Comparison of ENCODE assay signal across 1 cellular context in the genomic region with DNA sequence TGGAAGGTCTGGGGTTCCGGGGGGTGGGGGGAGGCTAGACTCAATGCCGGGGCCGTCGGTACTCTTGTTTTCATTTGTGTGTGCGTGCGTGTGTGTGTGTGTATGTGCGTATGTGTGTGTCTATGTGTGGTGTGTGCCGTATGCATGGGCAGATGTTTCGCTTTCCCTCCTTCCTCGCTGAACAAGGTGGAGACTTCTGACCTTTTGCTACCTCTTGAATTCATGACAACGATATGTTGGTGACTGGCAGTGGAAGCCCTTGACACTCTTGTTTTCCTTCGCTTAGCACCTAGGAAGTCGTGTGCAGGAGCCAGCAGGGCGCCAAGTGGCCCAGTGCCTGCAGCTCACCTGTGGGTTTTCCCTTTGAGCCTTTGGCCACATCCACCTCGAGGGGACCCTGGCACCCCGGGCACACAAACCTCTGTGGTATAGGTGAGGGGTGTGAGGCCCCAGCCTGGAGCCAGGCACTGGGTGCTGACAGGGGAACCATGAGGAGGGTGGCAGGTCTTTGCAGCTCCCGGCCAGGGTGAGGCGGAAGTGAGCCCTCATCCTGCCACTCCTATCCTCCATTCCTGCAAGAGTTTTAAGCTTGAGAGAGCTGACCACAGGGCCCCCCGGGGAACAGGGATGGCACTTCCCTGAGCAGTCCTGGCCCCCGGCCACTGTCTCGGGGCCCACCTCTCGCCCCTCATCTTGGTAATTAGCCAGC.
TF ChIP-seq lines count a peak whose summit lies in the region.

No MANE protein-coding gene starts in this region.

TF ChIP-seq in K562, 482 proteins besides CTCF, POLR2A, EP300 and RAD21 (continued from another document and continues in another):
- TF ChIP-seq, protein P1, sequence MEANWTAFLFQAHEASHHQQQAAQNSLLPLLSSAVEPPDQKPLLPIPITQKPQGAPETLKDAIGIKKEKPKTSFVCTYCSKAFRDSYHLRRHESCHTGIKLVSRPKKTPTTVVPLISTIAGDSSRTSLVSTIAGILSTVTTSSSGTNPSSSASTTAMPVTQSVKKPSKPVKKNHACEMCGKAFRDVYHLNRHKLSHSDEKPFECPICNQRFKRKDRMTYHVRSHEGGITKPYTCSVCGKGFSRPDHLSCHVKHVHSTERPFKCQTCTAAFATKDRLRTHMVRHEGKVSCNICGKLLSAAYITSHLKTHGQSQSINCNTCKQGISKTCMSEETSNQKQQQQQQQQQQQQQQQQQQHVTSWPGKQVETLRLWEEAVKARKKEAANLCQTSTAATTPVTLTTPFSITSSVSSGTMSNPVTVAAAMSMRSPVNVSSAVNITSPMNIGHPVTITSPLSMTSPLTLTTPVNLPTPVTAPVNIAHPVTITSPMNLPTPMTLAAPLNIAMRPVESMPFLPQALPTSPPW (CRISPR knock-in tag; IDR thresholded peaks at IDR 0.05), result no peak
- no peak for TF ChIP-seq ZEB2 (IDR thresholded peaks at IDR 0.05)
- no peak for TF ChIP-seq TAL1 (IDR thresholded peaks at IDR 0.05)
- no peak for TF ChIP-seq NFE2 (IDR thresholded peaks at IDR 0.05; ENCODE audit: low read depth)
- no peak for TF ChIP-seq PRMT5 (CRISPR knock-in tag; IDR thresholded peaks at IDR 0.05)
- no peak for TF ChIP-seq FOS (IDR thresholded peaks at IDR 0.05; ENCODE audit: extremely low read depth, insufficient read length)
- TF ChIP-seq, protein P2, sequence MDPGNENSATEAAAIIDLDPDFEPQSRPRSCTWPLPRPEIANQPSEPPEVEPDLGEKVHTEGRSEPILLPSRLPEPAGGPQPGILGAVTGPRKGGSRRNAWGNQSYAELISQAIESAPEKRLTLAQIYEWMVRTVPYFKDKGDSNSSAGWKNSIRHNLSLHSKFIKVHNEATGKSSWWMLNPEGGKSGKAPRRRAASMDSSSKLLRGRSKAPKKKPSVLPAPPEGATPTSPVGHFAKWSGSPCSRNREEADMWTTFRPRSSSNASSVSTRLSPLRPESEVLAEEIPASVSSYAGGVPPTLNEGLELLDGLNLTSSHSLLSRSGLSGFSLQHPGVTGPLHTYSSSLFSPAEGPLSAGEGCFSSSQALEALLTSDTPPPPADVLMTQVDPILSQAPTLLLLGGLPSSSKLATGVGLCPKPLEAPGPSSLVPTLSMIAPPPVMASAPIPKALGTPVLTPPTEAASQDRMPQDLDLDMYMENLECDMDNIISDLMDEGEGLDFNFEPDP (CRISPR knock-in tag; IDR thresholded peaks at IDR 0.05), result no peak
- TF ChIP-seq RBM39 (optimal IDR thresholded peaks at IDR 0.05; ENCODE audit: low read depth, low read length), result no peak
- TF ChIP-seq SMARCA4 (IDR thresholded peaks at IDR 0.05), result no peak
- TF ChIP-seq ZNF384 (IDR thresholded peaks at IDR 0.05; ENCODE audit: low read depth, low read length), result no peak
- TF ChIP-seq SMC3 (conservative IDR thresholded peaks at IDR 0.05; ENCODE audit: insufficient read depth, low read depth, low read length), result peak; percentile 31; the same call in 1 of the 2 replicates
- TF ChIP-seq NFE2L1 (tag; IDR thresholded peaks at IDR 0.05; ENCODE audit: borderline replicate concordance, low read depth), result no peak
- TF ChIP-seq TBL1XR1 (IDR thresholded peaks at IDR 0.05; ENCODE audit: low read length in 2 of 2), result peak in 1 of 2 experiments; percentile 55; a peak in 1 of 4 replicates
- TF ChIP-seq ZNF232 (CRISPR knock-in tag; IDR thresholded peaks at IDR 0.05), result no peak
- TF ChIP-seq, protein P3, sequence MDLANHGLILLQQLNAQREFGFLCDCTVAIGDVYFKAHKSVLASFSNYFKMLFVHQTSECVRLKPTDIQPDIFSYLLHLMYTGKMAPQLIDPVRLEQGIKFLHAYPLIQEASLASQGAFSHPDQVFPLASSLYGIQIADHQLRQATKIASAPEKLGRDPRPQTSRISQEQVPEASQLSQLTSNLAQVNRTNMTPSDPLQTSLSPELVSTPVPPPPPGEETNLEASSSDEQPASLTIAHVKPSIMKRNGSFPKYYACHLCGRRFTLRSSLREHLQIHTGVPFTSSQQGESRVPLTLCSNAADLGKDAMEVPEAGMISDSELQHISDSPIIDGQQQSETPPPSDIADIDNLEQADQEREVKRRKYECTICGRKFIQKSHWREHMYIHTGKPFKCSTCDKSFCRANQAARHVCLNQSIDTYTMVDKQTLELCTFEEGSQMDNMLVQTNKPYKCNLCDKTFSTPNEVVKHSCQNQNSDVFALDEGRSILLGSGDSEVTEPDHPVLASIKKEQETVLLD (IDR thresholded peaks at IDR 0.05), result no peak
- TF ChIP-seq, protein P4, sequence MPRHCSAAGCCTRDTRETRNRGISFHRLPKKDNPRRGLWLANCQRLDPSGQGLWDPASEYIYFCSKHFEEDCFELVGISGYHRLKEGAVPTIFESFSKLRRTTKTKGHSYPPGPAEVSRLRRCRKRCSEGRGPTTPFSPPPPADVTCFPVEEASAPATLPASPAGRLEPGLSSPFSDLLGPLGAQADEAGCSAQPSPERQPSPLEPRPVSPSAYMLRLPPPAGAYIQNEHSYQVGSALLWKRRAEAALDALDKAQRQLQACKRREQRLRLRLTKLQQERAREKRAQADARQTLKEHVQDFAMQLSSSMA (CRISPR knock-in tag; IDR thresholded peaks at IDR 0.05), result no peak
- TF ChIP-seq SIRT6 (IDR thresholded peaks at IDR 0.05; ENCODE audit: low read depth, low read length), result no peak
- no peak for TF ChIP-seq POLR2H (tag; IDR thresholded peaks at IDR 0.05; ENCODE audit: low read depth)
- TF ChIP-seq CCNT2 (IDR thresholded peaks at IDR 0.05; ENCODE audit: borderline replicate concordance, extremely low read depth, insufficient read length, low read depth, low read length), result no peak
- TF ChIP-seq, protein P5, sequence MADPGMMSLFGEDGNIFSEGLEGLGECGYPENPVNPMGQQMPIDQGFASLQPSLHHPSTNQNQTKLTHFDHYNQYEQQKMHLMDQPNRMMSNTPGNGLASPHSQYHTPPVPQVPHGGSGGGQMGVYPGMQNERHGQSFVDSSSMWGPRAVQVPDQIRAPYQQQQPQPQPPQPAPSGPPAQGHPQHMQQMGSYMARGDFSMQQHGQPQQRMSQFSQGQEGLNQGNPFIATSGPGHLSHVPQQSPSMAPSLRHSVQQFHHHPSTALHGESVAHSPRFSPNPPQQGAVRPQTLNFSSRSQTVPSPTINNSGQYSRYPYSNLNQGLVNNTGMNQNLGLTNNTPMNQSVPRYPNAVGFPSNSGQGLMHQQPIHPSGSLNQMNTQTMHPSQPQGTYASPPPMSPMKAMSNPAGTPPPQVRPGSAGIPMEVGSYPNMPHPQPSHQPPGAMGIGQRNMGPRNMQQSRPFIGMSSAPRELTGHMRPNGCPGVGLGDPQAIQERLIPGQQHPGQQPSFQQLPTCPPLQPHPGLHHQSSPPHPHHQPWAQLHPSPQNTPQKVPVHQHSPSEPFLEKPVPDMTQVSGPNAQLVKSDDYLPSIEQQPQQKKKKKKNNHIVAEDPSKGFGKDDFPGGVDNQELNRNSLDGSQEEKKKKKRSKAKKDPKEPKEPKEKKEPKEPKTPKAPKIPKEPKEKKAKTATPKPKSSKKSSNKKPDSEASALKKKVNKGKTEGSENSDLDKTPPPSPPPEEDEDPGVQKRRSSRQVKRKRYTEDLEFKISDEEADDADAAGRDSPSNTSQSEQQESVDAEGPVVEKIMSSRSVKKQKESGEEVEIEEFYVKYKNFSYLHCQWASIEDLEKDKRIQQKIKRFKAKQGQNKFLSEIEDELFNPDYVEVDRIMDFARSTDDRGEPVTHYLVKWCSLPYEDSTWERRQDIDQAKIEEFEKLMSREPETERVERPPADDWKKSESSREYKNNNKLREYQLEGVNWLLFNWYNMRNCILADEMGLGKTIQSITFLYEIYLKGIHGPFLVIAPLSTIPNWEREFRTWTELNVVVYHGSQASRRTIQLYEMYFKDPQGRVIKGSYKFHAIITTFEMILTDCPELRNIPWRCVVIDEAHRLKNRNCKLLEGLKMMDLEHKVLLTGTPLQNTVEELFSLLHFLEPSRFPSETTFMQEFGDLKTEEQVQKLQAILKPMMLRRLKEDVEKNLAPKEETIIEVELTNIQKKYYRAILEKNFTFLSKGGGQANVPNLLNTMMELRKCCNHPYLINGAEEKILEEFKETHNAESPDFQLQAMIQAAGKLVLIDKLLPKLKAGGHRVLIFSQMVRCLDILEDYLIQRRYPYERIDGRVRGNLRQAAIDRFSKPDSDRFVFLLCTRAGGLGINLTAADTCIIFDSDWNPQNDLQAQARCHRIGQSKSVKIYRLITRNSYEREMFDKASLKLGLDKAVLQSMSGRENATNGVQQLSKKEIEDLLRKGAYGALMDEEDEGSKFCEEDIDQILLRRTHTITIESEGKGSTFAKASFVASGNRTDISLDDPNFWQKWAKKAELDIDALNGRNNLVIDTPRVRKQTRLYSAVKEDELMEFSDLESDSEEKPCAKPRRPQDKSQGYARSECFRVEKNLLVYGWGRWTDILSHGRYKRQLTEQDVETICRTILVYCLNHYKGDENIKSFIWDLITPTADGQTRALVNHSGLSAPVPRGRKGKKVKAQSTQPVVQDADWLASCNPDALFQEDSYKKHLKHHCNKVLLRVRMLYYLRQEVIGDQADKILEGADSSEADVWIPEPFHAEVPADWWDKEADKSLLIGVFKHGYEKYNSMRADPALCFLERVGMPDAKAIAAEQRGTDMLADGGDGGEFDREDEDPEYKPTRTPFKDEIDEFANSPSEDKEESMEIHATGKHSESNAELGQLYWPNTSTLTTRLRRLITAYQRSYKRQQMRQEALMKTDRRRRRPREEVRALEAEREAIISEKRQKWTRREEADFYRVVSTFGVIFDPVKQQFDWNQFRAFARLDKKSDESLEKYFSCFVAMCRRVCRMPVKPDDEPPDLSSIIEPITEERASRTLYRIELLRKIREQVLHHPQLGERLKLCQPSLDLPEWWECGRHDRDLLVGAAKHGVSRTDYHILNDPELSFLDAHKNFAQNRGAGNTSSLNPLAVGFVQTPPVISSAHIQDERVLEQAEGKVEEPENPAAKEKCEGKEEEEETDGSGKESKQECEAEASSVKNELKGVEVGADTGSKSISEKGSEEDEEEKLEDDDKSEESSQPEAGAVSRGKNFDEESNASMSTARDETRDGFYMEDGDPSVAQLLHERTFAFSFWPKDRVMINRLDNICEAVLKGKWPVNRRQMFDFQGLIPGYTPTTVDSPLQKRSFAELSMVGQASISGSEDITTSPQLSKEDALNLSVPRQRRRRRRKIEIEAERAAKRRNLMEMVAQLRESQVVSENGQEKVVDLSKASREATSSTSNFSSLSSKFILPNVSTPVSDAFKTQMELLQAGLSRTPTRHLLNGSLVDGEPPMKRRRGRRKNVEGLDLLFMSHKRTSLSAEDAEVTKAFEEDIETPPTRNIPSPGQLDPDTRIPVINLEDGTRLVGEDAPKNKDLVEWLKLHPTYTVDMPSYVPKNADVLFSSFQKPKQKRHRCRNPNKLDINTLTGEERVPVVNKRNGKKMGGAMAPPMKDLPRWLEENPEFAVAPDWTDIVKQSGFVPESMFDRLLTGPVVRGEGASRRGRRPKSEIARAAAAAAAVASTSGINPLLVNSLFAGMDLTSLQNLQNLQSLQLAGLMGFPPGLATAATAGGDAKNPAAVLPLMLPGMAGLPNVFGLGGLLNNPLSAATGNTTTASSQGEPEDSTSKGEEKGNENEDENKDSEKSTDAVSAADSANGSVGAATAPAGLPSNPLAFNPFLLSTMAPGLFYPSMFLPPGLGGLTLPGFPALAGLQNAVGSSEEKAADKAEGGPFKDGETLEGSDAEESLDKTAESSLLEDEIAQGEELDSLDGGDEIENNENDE (IDR thresholded peaks at IDR 0.05; ENCODE audit: low read depth, low read length), result no peak
- no peak for TF ChIP-seq ZNF133 (CRISPR knock-in tag; IDR thresholded peaks at IDR 0.05)
- TF ChIP-seq FOXJ3 (CRISPR knock-in tag; IDR thresholded peaks at IDR 0.05), result no peak
- 0 out of 4 replicates have a peak, but pooled peaks of 1 of the 2 experiments have one; percentile 49 for TF ChIP-seq ETV6 (IDR thresholded peaks at IDR 0.05; ENCODE audit: borderline replicate concordance in 1 of 2, low read depth in 2 of 2, low read length in 1 of 2)
- no peak for TF ChIP-seq ETV6 (CRISPR knock-in tag; IDR thresholded peaks at IDR 0.05; ENCODE audit: borderline replicate concordance)
- TF ChIP-seq, protein P6, sequence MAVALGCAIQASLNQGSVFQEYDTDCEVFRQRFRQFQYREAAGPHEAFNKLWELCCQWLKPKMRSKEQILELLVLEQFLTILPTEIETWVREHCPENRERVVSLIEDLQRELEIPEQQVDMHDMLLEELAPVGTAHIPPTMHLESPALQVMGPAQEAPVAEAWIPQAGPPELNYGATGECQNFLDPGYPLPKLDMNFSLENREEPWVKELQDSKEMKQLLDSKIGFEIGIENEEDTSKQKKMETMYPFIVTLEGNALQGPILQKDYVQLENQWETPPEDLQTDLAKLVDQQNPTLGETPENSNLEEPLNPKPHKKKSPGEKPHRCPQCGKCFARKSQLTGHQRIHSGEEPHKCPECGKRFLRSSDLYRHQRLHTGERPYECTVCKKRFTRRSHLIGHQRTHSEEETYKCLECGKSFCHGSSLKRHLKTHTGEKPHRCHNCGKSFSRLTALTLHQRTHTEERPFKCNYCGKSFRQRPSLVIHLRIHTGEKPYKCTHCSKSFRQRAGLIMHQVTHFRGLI (CRISPR knock-in tag; IDR thresholded peaks at IDR 0.05), result no peak
- TF ChIP-seq NFIX (CRISPR knock-in tag; IDR thresholded peaks at IDR 0.05; ENCODE audit: low read depth), result no peak
- no peak for TF ChIP-seq FOXJ2 (tag; IDR thresholded peaks at IDR 0.05)
- TF ChIP-seq PTBP1 (IDR thresholded peaks at IDR 0.05; ENCODE audit: low read depth, low read length), result no peak
- TF ChIP-seq BRD9 (IDR thresholded peaks at IDR 0.05; ENCODE audit: low read depth, partially characterized antibody), result no peak
- no peak for TF ChIP-seq C11orf30 (IDR thresholded peaks at IDR 0.05; ENCODE audit: low read depth)
- no peak for TF ChIP-seq ZNF561 (CRISPR knock-in tag; conservative IDR thresholded peaks at IDR 0.05)
- no peak for TF ChIP-seq MTA1 (IDR thresholded peaks at IDR 0.05; ENCODE audit: borderline replicate concordance)
- TF ChIP-seq, protein P7, sequence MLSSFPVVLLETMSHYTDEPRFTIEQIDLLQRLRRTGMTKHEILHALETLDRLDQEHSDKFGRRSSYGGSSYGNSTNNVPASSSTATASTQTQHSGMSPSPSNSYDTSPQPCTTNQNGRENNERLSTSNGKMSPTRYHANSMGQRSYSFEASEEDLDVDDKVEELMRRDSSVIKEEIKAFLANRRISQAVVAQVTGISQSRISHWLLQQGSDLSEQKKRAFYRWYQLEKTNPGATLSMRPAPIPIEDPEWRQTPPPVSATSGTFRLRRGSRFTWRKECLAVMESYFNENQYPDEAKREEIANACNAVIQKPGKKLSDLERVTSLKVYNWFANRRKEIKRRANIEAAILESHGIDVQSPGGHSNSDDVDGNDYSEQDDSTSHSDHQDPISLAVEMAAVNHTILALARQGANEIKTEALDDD (IDR thresholded peaks at IDR 0.05), result no peak
- peak; percentile 35; the same call in 1 of the 2 replicates for TF ChIP-seq SRSF3 (IDR thresholded peaks at IDR 0.05; ENCODE audit: insufficient read depth, low read length)
- no peak for TF ChIP-seq NUFIP1 (IDR thresholded peaks at IDR 0.05; ENCODE audit: partially characterized antibody)
- peak; percentile 54 for TF ChIP-seq POLR2B (IDR thresholded peaks at IDR 0.05; ENCODE audit: low read depth, partially characterized antibody)
- TF ChIP-seq KDM4B (IDR thresholded peaks at IDR 0.05; ENCODE audit: borderline replicate concordance in 2 of 2, low read depth in 1 of 2), result no peak
- TF ChIP-seq, protein P8, sequence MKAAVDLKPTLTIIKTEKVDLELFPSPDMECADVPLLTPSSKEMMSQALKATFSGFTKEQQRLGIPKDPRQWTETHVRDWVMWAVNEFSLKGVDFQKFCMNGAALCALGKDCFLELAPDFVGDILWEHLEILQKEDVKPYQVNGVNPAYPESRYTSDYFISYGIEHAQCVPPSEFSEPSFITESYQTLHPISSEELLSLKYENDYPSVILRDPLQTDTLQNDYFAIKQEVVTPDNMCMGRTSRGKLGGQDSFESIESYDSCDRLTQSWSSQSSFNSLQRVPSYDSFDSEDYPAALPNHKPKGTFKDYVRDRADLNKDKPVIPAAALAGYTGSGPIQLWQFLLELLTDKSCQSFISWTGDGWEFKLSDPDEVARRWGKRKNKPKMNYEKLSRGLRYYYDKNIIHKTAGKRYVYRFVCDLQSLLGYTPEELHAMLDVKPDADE (conservative IDR thresholded peaks at IDR 0.05; ENCODE audit: control insufficient read depth, low read depth, low read length), result peak; percentile 57; the same call in 1 of the 2 replicates
- TF ChIP-seq PRPF4 (IDR thresholded peaks at IDR 0.05; ENCODE audit: insufficient read depth, low read depth, low read length, poor library complexity, severe bottlenecking), result no peak
